1 cellular context compared by ENCODE assay signal in the genomic region with DNA sequence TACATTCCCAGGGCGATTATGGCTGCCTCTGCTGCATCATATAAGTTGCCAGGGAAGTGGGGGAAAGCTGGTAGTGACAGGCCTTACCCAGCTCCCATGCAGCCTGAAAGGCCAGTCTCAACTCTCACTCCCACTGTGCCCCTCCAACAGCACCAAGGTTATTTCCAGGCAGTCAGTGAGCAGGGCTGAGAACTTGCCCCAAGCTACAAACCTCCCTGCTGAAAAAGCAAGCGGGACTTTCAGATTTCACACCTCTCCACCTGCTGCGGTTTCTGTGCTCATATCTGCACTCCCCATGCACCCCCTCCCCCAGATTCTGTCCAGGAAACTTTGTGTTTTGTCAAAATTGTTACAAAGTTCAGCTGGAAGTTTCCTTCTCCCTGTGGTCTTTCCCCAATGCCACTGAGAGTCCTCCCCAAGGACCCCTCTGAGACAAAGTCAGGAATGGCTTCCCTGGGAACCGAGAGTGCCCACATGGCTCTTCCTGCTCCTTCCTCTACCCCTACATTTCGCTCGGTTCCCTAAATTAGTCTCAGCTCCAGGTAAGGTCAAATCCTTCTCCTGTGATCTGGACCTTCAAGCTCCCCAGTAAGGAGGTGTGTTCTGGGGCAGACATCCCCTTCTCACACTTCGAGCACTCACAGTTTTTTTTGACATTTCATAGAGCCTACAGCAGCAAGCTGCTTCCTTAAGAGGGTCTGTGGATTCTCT.
TF ChIP-seq lines count a peak whose summit lies in the region.

No MANE protein-coding gene starts in this region.

TF ChIP-seq in WTC11, 78 proteins besides CTCF, POLR2A, EP300 and RAD21 (continued from another document):
- TF ChIP-seq, protein P1, sequence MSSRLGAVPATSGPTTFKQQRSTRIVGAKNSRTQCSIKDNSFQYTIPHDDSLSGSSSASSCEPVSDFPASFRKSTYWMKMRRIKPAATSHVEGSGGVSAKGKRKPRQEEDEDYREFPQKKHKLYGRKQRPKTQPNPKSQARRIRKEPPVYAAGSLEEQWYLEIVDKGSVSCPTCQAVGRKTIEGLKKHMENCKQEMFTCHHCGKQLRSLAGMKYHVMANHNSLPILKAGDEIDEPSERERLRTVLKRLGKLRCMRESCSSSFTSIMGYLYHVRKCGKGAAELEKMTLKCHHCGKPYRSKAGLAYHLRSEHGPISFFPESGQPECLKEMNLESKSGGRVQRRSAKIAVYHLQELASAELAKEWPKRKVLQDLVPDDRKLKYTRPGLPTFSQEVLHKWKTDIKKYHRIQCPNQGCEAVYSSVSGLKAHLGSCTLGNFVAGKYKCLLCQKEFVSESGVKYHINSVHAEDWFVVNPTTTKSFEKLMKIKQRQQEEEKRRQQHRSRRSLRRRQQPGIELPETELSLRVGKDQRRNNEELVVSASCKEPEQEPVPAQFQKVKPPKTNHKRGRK (CRISPR knock-in tag; IDR thresholded peaks at IDR 0.05; ENCODE audit: borderline replicate concordance) = no peak
- TF ChIP-seq, protein P2, sequence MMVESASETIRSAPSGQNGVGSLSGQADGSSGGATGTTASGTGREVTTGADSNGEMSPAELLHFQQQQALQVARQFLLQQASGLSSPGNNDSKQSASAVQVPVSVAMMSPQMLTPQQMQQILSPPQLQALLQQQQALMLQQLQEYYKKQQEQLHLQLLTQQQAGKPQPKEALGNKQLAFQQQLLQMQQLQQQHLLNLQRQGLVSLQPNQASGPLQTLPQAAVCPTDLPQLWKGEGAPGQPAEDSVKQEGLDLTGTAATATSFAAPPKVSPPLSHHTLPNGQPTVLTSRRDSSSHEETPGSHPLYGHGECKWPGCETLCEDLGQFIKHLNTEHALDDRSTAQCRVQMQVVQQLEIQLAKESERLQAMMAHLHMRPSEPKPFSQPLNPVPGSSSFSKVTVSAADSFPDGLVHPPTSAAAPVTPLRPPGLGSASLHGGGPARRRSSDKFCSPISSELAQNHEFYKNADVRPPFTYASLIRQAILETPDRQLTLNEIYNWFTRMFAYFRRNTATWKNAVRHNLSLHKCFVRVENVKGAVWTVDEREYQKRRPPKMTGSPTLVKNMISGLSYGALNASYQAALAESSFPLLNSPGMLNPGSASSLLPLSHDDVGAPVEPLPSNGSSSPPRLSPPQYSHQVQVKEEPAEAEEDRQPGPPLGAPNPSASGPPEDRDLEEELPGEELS (CRISPR knock-in tag; IDR thresholded peaks at IDR 0.05) = no peak
- TF ChIP-seq CREB1 (CRISPR knock-in tag; IDR thresholded peaks at IDR 0.05) = no peak
- no peak for TF ChIP-seq TEAD1 (CRISPR knock-in tag; IDR thresholded peaks at IDR 0.05)
- TF ChIP-seq, protein P3, sequence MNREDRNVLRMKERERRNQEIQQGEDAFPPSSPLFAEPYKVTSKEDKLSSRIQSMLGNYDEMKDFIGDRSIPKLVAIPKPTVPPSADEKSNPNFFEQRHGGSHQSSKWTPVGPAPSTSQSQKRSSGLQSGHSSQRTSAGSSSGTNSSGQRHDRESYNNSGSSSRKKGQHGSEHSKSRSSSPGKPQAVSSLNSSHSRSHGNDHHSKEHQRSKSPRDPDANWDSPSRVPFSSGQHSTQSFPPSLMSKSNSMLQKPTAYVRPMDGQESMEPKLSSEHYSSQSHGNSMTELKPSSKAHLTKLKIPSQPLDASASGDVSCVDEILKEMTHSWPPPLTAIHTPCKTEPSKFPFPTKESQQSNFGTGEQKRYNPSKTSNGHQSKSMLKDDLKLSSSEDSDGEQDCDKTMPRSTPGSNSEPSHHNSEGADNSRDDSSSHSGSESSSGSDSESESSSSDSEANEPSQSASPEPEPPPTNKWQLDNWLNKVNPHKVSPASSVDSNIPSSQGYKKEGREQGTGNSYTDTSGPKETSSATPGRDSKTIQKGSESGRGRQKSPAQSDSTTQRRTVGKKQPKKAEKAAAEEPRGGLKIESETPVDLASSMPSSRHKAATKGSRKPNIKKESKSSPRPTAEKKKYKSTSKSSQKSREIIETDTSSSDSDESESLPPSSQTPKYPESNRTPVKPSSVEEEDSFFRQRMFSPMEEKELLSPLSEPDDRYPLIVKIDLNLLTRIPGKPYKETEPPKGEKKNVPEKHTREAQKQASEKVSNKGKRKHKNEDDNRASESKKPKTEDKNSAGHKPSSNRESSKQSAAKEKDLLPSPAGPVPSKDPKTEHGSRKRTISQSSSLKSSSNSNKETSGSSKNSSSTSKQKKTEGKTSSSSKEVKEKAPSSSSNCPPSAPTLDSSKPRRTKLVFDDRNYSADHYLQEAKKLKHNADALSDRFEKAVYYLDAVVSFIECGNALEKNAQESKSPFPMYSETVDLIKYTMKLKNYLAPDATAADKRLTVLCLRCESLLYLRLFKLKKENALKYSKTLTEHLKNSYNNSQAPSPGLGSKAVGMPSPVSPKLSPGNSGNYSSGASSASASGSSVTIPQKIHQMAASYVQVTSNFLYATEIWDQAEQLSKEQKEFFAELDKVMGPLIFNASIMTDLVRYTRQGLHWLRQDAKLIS (CRISPR knock-in tag; IDR thresholded peaks at IDR 0.05; ENCODE audit: borderline replicate concordance) = no peak
- no peak for TF ChIP-seq ELF4 (CRISPR knock-in tag; IDR thresholded peaks at IDR 0.05; ENCODE audit: low read depth)
